18 cellular contexts compared by ENCODE assay signal in the genomic region with DNA sequence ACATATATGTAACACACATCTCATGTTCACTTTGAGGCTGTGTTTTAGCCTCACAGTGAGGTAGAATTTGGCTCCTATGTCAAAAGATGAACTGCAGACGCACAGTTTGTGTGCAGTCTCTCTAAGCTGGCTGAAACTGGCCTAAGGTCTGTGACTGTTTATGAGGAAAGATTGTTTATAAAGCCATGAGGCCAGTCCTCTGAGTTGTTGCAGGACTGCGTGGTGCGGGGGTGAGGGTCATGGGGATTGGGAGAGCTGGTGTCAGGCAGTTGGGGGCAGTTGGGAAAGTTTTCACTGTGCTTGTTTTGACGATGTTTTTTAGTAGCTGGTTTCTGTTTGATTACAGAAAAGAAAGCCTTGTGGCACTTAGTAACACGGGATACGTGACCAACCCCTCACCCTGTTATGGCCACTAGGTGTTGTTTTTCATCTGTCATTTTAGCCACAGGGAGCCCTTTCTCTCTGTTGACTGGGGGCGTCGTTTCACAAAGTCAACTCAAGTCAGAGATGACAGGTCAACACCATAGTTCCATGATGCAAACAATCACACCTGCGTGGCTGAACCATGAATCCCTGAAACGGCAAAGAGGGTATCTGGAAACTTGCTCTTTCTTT.
A peak's percentile ranks its signal among the peaks of the same experiment; 100 is the strongest.
DNase-seq lines count a peak whose midpoint lies in the region; ATAC-seq and TF ChIP-seq lines count a peak whose summit lies in the region.
"Had no signal": no experiment of that assay in that cellular context is flagged by ENCODE, and none has a peak within 500 bp of the region (broad histone marks: within the 10 kb centered on the region; RNA-seq: fewer than 3 reads in every experiment).

No MANE protein-coding gene starts in this region.

- intact Hi-C loops in heart right ventricle (cut with DNase I) (no loop called here), posterior vena cava (cut with DNase I) (no loop called here), uterus (cut with DNase I; ENCODE audit: low total_unique reads) (no loop called here)

- H3K27ac ChIP-seq in heart right ventricle (no peak overlapping the region), uterus (no peak overlapping the region)
- H3K27ac ChIP-seq: adrenal gland; BLaER1 treated with 17β-estradiol and CSF1 and Interleukin-3, amounts not matched to agents 10 nM and 100 nM; left ventricle myocardium inferior had no signal

- H3K4me1 ChIP-seq in heart right ventricle (no peaks in the 10 kb centered on the region), uterus (no peaks in the 10 kb centered on the region)
- H3K4me1 ChIP-seq: adrenal gland, left ventricle myocardium inferior had no signal

- 73 to 78% methylated on average over 10 of the region's 10 CpGs for WGBS in heart right ventricle, 2 donors

- H3K27me3 ChIP-seq in heart right ventricle = no peaks in the 10 kb centered on the region
- H3K27me3 ChIP-seq in uterus = no peaks in the 10 kb centered on the region
- H3K27me3 ChIP-seq: adrenal gland; BLaER1 treated with 17β-estradiol and CSF1 and Interleukin-3, amounts not matched to agents 10 nM and 100 nM; thyroid gland had no signal

- no peaks in the 10 kb centered on the region for H3K36me3 ChIP-seq in heart right ventricle
- no peaks in the 10 kb centered on the region for H3K36me3 ChIP-seq in uterus
- H3K36me3 ChIP-seq: adrenal gland, left ventricle myocardium inferior, thyroid gland had no signal

- H3K36me3 Mint-ChIP-seq in chondrocyte (ENCODE audit: low read depth) = no peaks in the 10 kb centered on the region
- no peaks in the 10 kb centered on the region for H3K36me3 Mint-ChIP-seq in nephron progenitor cell (ENCODE audit: low read depth)

- TF ChIP-seq CTCF in GM10266 (IDR thresholded peaks at IDR 0.05; ENCODE audit: control insufficient read depth, insufficient read depth, low read depth, missing control alignments) (no peak), chondrocyte (IDR thresholded peaks at IDR 0.05) (no peak), nephron progenitor cell (IDR thresholded peaks at IDR 0.05) (no peak), heart right ventricle (IDR thresholded peaks at IDR 0.05) (no peak), uterus (IDR thresholded peaks at IDR 0.05) (no peak)

- no peak for TF ChIP-seq POLR2A in uterus (IDR thresholded peaks at IDR 0.05)

- H3K27me3 Mint-ChIP-seq in chondrocyte (ENCODE audit: low read depth) (no peaks in the 10 kb centered on the region), nephron progenitor cell (ENCODE audit: low read depth, poor library complexity) (no peaks in the 10 kb centered on the region)
- H3K27me3 Mint-ChIP-seq: activated B cell treated with CpG ODN at 0.5 μM for 24 hours had no signal

- H3K4me1 Mint-ChIP-seq in chondrocyte (ENCODE audit: low read depth) (peaks cover 7% of the 10 kb centered on the region), nephron progenitor cell (peaks cover 21% of the 10 kb centered on the region)
- H3K4me1 Mint-ChIP-seq: activated B cell treated with CpG ODN at 0.5 μM for 24 hours had no signal

- ATAC-seq in heart right ventricle (no peak), HG03139 (IDR thresholded peaks at IDR 0.05; ENCODE audit: unreplicated experiment) (no peak)
- ATAC-seq: PC-3 had no signal

- H3K9me3 Mint-ChIP-seq in chondrocyte (ENCODE audit: low read depth) = no peaks in the 10 kb centered on the region
- H3K9me3 Mint-ChIP-seq in nephron progenitor cell = no peaks in the 10 kb centered on the region
- H3K9me3 Mint-ChIP-seq: activated B cell treated with CpG ODN at 0.5 μM for 24 hours had no signal

- H3K27ac Mint-ChIP-seq in chondrocyte (ENCODE audit: unreplicated experiment) = peak overlapping the region; percentile 28
- peak overlapping the region; percentile 64 for H3K27ac Mint-ChIP-seq in nephron progenitor cell
- H3K27ac Mint-ChIP-seq: activated B cell treated with CpG ODN at 0.5 μM for 24 hours had no signal

- H3K9me3 ChIP-seq in heart right ventricle (no peaks in the 10 kb centered on the region), uterus (no peaks in the 10 kb centered on the region)
- H3K9me3 ChIP-seq: adrenal gland, left ventricle myocardium inferior, thyroid gland had no signal

- DNase-seq in GM10266 (ENCODE audit: extremely low spot score) (peak; percentile 15), NCI-H146 (lab: John Stamatoyannopoulos, UW) (peak; percentile 98), chondrocyte (ENCODE audit: low spot score) (no peak), nephron progenitor cell (no peak), heart right ventricle (no peak), posterior vena cava (ENCODE audit: low spot score) (no peak), uterus (no peak)
- DNase-seq: activated B cell treated with CpG ODN at 0.5 μM for 24 hours, cortex of kidney, EL, hypothalamus, left ventricle myocardium inferior, NCI-H226, PC-3 had no signal

- H3K4me3 ChIP-seq in heart right ventricle (no peak overlapping the region), uterus (no peak overlapping the region)
- H3K4me3 ChIP-seq: adrenal gland; BLaER1 treated with 17β-estradiol and CSF1 and Interleukin-3, amounts not matched to agents 10 nM and 100 nM; left ventricle myocardium inferior; thyroid gland had no signal

- H3K4me3 Mint-ChIP-seq in chondrocyte (ENCODE audit: unreplicated experiment) (no peak overlapping the region), nephron progenitor cell (peak overlapping the region; percentile 12)
- H3K4me3 Mint-ChIP-seq: activated B cell treated with CpG ODN at 0.5 μM for 24 hours had no signal

Comparison
In these comparisons a context has a peak if more than half of its experiments do, and no peak if none do; other contexts are left out.
1. DNase-seq: peak in GM10266 (single experiment) and NCI-H146 (single experiment); none in chondrocyte (single experiment), nephron progenitor cell (single experiment), heart right ventricle (0 of 2), posterior vena cava (single experiment) and uterus (0 of 2).